8 cellular contexts compared by ENCODE assay signal in genomic region chr3:195441476-195441970, GRCh38. TPM values are rescaled to one million over a fixed set of nuclear protein-coding genes. Genes with fewer than 3 reads are reported as not detected.
DNase-seq lines count a peak whose midpoint lies in the region; ATAC-seq and TF ChIP-seq lines count a peak whose summit lies in the region.

No MANE protein-coding gene starts in this region.

- H3K9me2 ChIP-seq in Loucy (replicated peaks; ENCODE audit: low read depth, low read length), result no peaks in the 10 kb centered on the region

- peak overlapping the region; percentile 91 for H2AFZ ChIP-seq in DND-41 (ENCODE audit: low read depth, low read length)
- H2AFZ ChIP-seq in Loucy (ENCODE audit: low read length), result peak overlapping the region; percentile 66

- TF ChIP-seq CTCF in DND-41 (IDR thresholded peaks at IDR 0.05; ENCODE audit: borderline replicate concordance, extremely low read depth, low read length, poor library complexity, severe bottlenecking) (no peak), Loucy (conservative IDR thresholded peaks at IDR 0.05; ENCODE audit: low read length) (no peak), uterus (IDR thresholded peaks at IDR 0.05) (no peak)

- no peaks in the 10 kb centered on the region for H3F3A ChIP-seq in Loucy (ENCODE audit: low read depth)

- H3K4me2 ChIP-seq in DND-41 (ENCODE audit: insufficient read depth, low read length), result peak overlapping the region; percentile 89
- H3K4me2 ChIP-seq in Loucy (ENCODE audit: low read depth, low read length, poor library complexity, severe bottlenecking), result peak overlapping the region; percentile 85

- no peak for DNase-seq in DND-41
- DNase-seq in caudate nucleus (lab: John Stamatoyannopoulos, UW), result peak in 7 of 61 donors; percentile 0 to 41 (median 20)
- no peak for DNase-seq in uterus
- no peak for DNase-seq in NCI-H748 treated with DMSO at 0.1 percent for 48 hours (lab: John Stamatoyannopoulos, UW)
- DNase-seq in COLO668 (lab: John Stamatoyannopoulos, UW; ENCODE audit: unreplicated experiment), result no peak

- WGBS in mesodermal cell (ENCODE audit: insufficient coverage in 2 of 2), 2 experiments, result 11 to 14% methylated on average over 5 to 7 of the region's 12 CpGs

- intact Hi-C loops in uterus (cut with DNase I; ENCODE audit: low total_unique reads), result no loop called here

- H4K20me1 ChIP-seq in DND-41 (ENCODE audit: insufficient read depth, low read length), result peaks cover 27% of the 10 kb centered on the region
- peaks cover 48% of the 10 kb centered on the region for H4K20me1 ChIP-seq in Loucy (ENCODE audit: insufficient read depth, low read length, poor library complexity, severe bottlenecking)

- H3K9ac ChIP-seq in DND-41 (ENCODE audit: low read depth, low read length) (peak overlapping the region; percentile 93), Loucy (ENCODE audit: low read depth, low read length, poor library complexity, severe bottlenecking) (peak overlapping the region; percentile 83)

- H3K36me3 ChIP-seq in DND-41 (ENCODE audit: insufficient read depth, low read length) (peaks cover 2% of the 10 kb centered on the region), Loucy (ENCODE audit: insufficient read depth, low read length) (no peaks in the 10 kb centered on the region), mesodermal cell (ENCODE audit: control insufficient read depth, insufficient read depth, low read length) (peaks cover 2% of the 10 kb centered on the region), uterus (no peaks in the 10 kb centered on the region)

- TF ChIP-seq POLR2A in uterus (IDR thresholded peaks at IDR 0.05), result no peak

- ATAC-seq in DND-41 (ENCODE audit: insufficient read depth, low read depth) (no peak), HG02973 (IDR thresholded peaks at IDR 0.05; ENCODE audit: unreplicated experiment) (no peak)

- H3K79me2 ChIP-seq in DND-41 (ENCODE audit: insufficient read depth, low read length), result peaks cover 62% of the 10 kb centered on the region
- peaks cover 59% of the 10 kb centered on the region for H3K79me2 ChIP-seq in Loucy (ENCODE audit: insufficient read depth, low read length)

- H3K27ac ChIP-seq in DND-41 (ENCODE audit: low read length) (peak overlapping the region; percentile 87), caudate nucleus (ENCODE audit: low read depth, low read length) (peak overlapping the region; percentile 91), mesodermal cell (ENCODE audit: low read depth, low read length, severe bottlenecking) (peak overlapping the region; percentile 88), uterus (peak overlapping the region; percentile 92 to 95)

- H3K27me3 ChIP-seq in DND-41 (ENCODE audit: insufficient read depth, low read length, poor library complexity) (no peaks in the 10 kb centered on the region), Loucy (ENCODE audit: insufficient read depth, low read length, poor library complexity, severe bottlenecking) (no peaks in the 10 kb centered on the region), uterus (no peaks in the 10 kb centered on the region)

- H3K4me1 ChIP-seq in DND-41 (ENCODE audit: insufficient read depth, low read length), result peaks cover 34% of the 10 kb centered on the region
- H3K4me1 ChIP-seq in Loucy (ENCODE audit: insufficient read depth, low read length, poor library complexity, severe bottlenecking), result peaks cover 45% of the 10 kb centered on the region
- peaks cover 3% of the 10 kb centered on the region for H3K4me1 ChIP-seq in mesodermal cell (ENCODE audit: control insufficient read depth, insufficient read depth, low read length, poor library complexity, severe bottlenecking)
- peaks cover 0 to 4% of the 10 kb centered on the region in 2 donors for H3K4me1 ChIP-seq in uterus

- H3K4me3 ChIP-seq in DND-41 (ENCODE audit: low read depth in 1 of 2, low read length in 2 of 2), result peak overlapping the region; percentile 79 to 97; a peak in 3 of 4 replicates
- peak overlapping the region; percentile 81 for H3K4me3 ChIP-seq in Loucy (ENCODE audit: low read length, poor library complexity, severe bottlenecking)
- H3K4me3 ChIP-seq in mesodermal cell (ENCODE audit: extremely low read depth, insufficient read depth, low read length, poor library complexity, severe bottlenecking), result peak overlapping the region; percentile 93
- H3K4me3 ChIP-seq in uterus, result peak overlapping the region; percentile 95 to 98

- H3K9me3 ChIP-seq in DND-41 (ENCODE audit: insufficient read depth, low read length, severe bottlenecking) (no peaks in the 10 kb centered on the region), Loucy (ENCODE audit: insufficient read depth, low read depth, low read length) (no peaks in the 10 kb centered on the region), mesodermal cell (ENCODE audit: control insufficient read depth, low read length) (no peaks in the 10 kb centered on the region), uterus (no peaks in the 10 kb centered on the region)

RNA-seq across cellular contexts. Expression of gene ACAP2, which starts 1.3 kb away (rescaled TPM):
- polyA plus RNA-seq in mesodermal cell (2013, experiment 1 of 2), result 28.8 TPM
- 28.0 TPM for polyA plus RNA-seq in mesodermal cell (2013, experiment 2 of 2)
- 100 to 1,000 TPM in 1 of 4 donors, 10 to 100 TPM in 3; 40.3 to 140 (median 68.6) TPM for total RNA-seq in uterus
